ENCODE assay signal across 28 cellular contexts in the genomic region with DNA sequence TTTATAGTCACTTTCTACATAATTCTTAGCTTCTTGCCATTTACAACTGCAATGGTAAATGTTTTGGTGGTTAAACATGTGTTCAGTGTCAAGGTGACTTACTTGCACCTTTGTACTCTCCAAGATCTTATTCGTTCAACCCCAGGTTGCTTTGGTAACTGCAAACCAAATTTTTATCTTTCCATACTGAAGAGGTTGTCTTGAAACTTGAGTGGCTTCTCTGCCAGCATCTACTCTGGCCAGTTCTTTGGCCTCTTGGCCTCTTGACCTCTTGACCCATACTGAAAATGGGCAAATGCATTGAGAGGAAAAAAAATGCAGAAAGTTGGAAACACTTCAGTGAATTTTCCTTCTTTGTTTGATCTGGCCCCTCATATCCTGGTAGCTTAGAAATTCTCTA.
"Had no signal": no experiment of that assay in that cellular context is flagged by ENCODE, and none has a peak within 500 bp of the region (broad histone marks: within the 10 kb centered on the region; RNA-seq: fewer than 3 reads in every experiment).

No MANE protein-coding gene starts in this region.

- H3K27ac Mint-ChIP-seq: naive thymus-derived CD4-positive, alpha-beta T cell; natural killer cell; nephron; neural progenitor cell; progenitor cell of endocrine pancreas; stimulated activated effector memory CD8-positive, alpha-beta T cell treated with anti-CD3 and anti-CD28 coated beads, Interleukin-12 subunit alpha, Interleukin-12 subunit beta, amount 100 ng/mL, for 72 hours; stimulated activated naive B cell treated with anti-CD40 and anti-IgM and Interleukin-4, amounts not matched to agents 10 μg/mL and 1 μg/mL and 100 μg/mL, for 72 hours; stimulated activated naive CD8-positive, alpha-beta T cell treated with anti-CD3 and anti-CD28 coated beads, Interleukin-15, Interleukin-2, amounts not matched to agents 100 ng/mL and 50 ng/mL, for 24 hours had no signal

- H3K9me3 Mint-ChIP-seq: nephron; neural progenitor cell; stimulated activated naive CD8-positive, alpha-beta T cell treated with anti-CD3 and anti-CD28 coated beads, Interleukin-15, Interleukin-2, amounts not matched to agents 100 ng/mL and 50 ng/mL, for 24 hours had no signal

- H2AFZ ChIP-seq: neural progenitor cell had no signal

- ATAC-seq: naive thymus-derived CD4-positive, alpha-beta T cell; natural killer cell; pancreas; psoas muscle; right cardiac atrium; right lobe of liver; stimulated activated effector memory CD8-positive, alpha-beta T cell treated with anti-CD3 and anti-CD28 coated beads, Interleukin-12 subunit alpha, Interleukin-12 subunit beta, amount 100 ng/mL, for 72 hours; stimulated activated naive B cell treated with anti-CD40 and anti-IgM and Interleukin-4, amounts not matched to agents 10 μg/mL and 1 μg/mL and 100 μg/mL, for 72 hours had no signal

- H3K4me1 Mint-ChIP-seq: naive thymus-derived CD4-positive, alpha-beta T cell; natural killer cell; nephron; stimulated activated effector memory CD8-positive, alpha-beta T cell treated with anti-CD3 and anti-CD28 coated beads, Interleukin-12 subunit alpha, Interleukin-12 subunit beta, amount 100 ng/mL, for 72 hours; stimulated activated naive B cell treated with anti-CD40 and anti-IgM and Interleukin-4, amounts not matched to agents 10 μg/mL and 1 μg/mL and 100 μg/mL, for 72 hours had no signal

- H3K36me3 Mint-ChIP-seq: naive thymus-derived CD4-positive, alpha-beta T cell; natural killer cell; neural progenitor cell; stimulated activated effector memory CD8-positive, alpha-beta T cell treated with anti-CD3 and anti-CD28 coated beads, Interleukin-12 subunit alpha, Interleukin-12 subunit beta, amount 100 ng/mL, for 72 hours; stimulated activated naive B cell treated with anti-CD40 and anti-IgM and Interleukin-4, amounts not matched to agents 10 μg/mL and 1 μg/mL and 100 μg/mL, for 72 hours had no signal

- H3K4me1 ChIP-seq: pancreas, psoas muscle, right lobe of liver, sigmoid colon, stomach, thyroid gland, tibial nerve, upper lobe of left lung, vagina had no signal

- H3K27me3 Mint-ChIP-seq: naive thymus-derived CD4-positive, alpha-beta T cell; progenitor cell of endocrine pancreas; stimulated activated naive B cell treated with anti-CD40 and anti-IgM and Interleukin-4, amounts not matched to agents 10 μg/mL and 1 μg/mL and 100 μg/mL, for 72 hours; stimulated activated naive CD8-positive, alpha-beta T cell treated with anti-CD3 and anti-CD28 coated beads, Interleukin-15, Interleukin-2, amounts not matched to agents 100 ng/mL and 50 ng/mL, for 24 hours had no signal

- H3K9ac ChIP-seq: neural progenitor cell had no signal

- DNase-seq: naive thymus-derived CD4-positive, alpha-beta T cell; natural killer cell; nucleus accumbens; pancreas; psoas muscle; right cardiac atrium; right lobe of liver; sigmoid colon; small intestine; stimulated activated CD4-positive, alpha-beta T cell treated with anti-CD3 and anti-CD28 coated beads, Interleukin-15, amount 100 ng/mL, for 24 hours; stimulated activated CD4-positive, alpha-beta T cell treated with anti-CD3 and anti-CD28 coated beads, Interleukin-2, amount 100 ng/mL, for 24 hours; stimulated activated CD4-positive, alpha-beta T cell treated with anti-CD3 and anti-CD28 coated beads, Interleukin-2, amount 100 ng/mL, for 48 hours; stimulated activated CD4-positive, alpha-beta T cell treated with anti-CD3 and anti-CD28 coated beads, Interleukin-4, amount 100 ng/mL, for 24 hours; stimulated activated naive B cell treated with anti-CD40 and anti-IgM and Interleukin-4, amounts not matched to agents 10 μg/mL and 1 μg/mL and 100 μg/mL, for 72 hours; stimulated activated naive CD4-positive, alpha-beta T cell treated with Interleukin-2 at 50 U/mL for 16 hours; stomach; thyroid gland; trophoblast cell; upper lobe of left lung had no signal

- H3K4me3 ChIP-seq: neural progenitor cell, pancreas, psoas muscle, right lobe of liver, sigmoid colon, stomach, thoracic aorta, thyroid gland, tibial nerve, upper lobe of left lung, vagina had no signal

- H3K4me2 ChIP-seq: neural progenitor cell had no signal

- H3K36me3 ChIP-seq: neural progenitor cell, neutrophil, pancreas, right lobe of liver, sigmoid colon, stomach, thoracic aorta, thyroid gland, tibial nerve, upper lobe of left lung, vagina had no signal

- H3K27me3 ChIP-seq: neural progenitor cell, neutrophil, pancreas, right lobe of liver, sigmoid colon, stomach, thyroid gland, tibial nerve, upper lobe of left lung, vagina had no signal

- H3K9me3 ChIP-seq: neutrophil, pancreas, psoas muscle, right lobe of liver, sigmoid colon, stomach, thoracic aorta, thyroid gland, tibial nerve, upper lobe of left lung, vagina had no signal

- H3K4me3 Mint-ChIP-seq: naive thymus-derived CD4-positive, alpha-beta T cell; natural killer cell; nephron; neural progenitor cell; stimulated activated effector memory CD8-positive, alpha-beta T cell treated with anti-CD3 and anti-CD28 coated beads, Interleukin-12 subunit alpha, Interleukin-12 subunit beta, amount 100 ng/mL, for 72 hours; stimulated activated naive B cell treated with anti-CD40 and anti-IgM and Interleukin-4, amounts not matched to agents 10 μg/mL and 1 μg/mL and 100 μg/mL, for 72 hours; stimulated activated naive CD8-positive, alpha-beta T cell treated with anti-CD3 and anti-CD28 coated beads, Interleukin-15, Interleukin-2, amounts not matched to agents 100 ng/mL and 50 ng/mL, for 24 hours had no signal

- H3K27ac ChIP-seq: neural progenitor cell, neutrophil, pancreas, psoas muscle, right lobe of liver, sigmoid colon, stomach, thoracic aorta, thyroid gland, tibial nerve, upper lobe of left lung, vagina had no signal
